1 cellular context compared by ENCODE assay signal in genomic region chr5:121144764-121145163, GRCh38.
TF ChIP-seq lines count a peak whose summit lies in the region.

No MANE protein-coding gene starts in this region.

TF ChIP-seq in H1, 55 proteins besides CTCF, POLR2A, EP300 and RAD21:
- TF ChIP-seq RNF2 (IDR thresholded peaks at IDR 0.05; ENCODE audit: borderline replicate concordance, low read depth, low read length, missing control alignments, poor library complexity, severe bottlenecking) (no peak), ATF2 (IDR thresholded peaks at IDR 0.05; ENCODE audit: low read length) (no peak), NRF1 (IDR thresholded peaks at IDR 0.05; ENCODE audit: low read depth, low read length) (no peak), KDM5A (IDR thresholded peaks at IDR 0.05; ENCODE audit: low read length) (no peak), HDAC2 (IDR thresholded peaks at IDR 0.05; ENCODE audit: borderline replicate concordance in 1 of 2, low read depth in 2 of 2, low read length in 2 of 2) (no peak), CHD7 (IDR thresholded peaks at IDR 0.05; ENCODE audit: insufficient replicate concordance, low read length) (no peak), CBX5 (IDR thresholded peaks at IDR 0.05; ENCODE audit: low read depth, low read length) (no peak), EGR1 (IDR thresholded peaks at IDR 0.05; ENCODE audit: borderline replicate concordance, low read depth, low read length) (no peak), CEBPB (IDR thresholded peaks at IDR 0.05; ENCODE audit: low read depth, low read length) (no peak), SIN3A (conservative IDR thresholded peaks at IDR 0.05 in 1 of 2, IDR thresholded peaks at IDR 0.05 in 1 of 2; ENCODE audit: low read depth in 1 of 2, low read length in 2 of 2) (no peak), SP4 (IDR thresholded peaks at IDR 0.05; ENCODE audit: low read length) (no peak), RXRA (IDR thresholded peaks at IDR 0.05; ENCODE audit: insufficient read depth, low read depth, low read length) (no peak), SP1 (IDR thresholded peaks at IDR 0.05; ENCODE audit: low read depth, low read length) (no peak), TAF1 (IDR thresholded peaks at IDR 0.05; ENCODE audit: low read depth, low read length) (no peak)
